ENCODE assay signal across 2 cellular contexts in the genomic region with DNA sequence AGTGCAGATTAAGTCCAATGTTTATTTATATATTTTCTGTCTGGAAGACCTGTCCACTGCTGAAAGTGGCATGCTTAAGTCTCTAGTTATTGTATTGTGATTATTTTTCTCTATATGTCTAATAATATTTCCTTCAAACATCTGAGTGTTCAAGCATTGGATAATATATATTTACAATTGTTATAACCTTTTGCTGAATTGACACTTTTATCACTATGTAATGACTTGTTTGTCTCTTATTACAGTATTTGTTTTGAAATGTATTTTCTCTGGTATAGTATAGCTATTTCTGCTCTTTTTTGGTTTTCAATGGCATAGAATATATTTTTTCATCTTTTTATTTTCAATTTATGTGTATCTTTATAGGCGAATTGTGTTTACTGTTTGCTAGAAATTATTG.
TF ChIP-seq lines count a peak whose summit lies in the region.

No MANE protein-coding gene starts in this region.

TF ChIP-seq in A549, 52 proteins besides CTCF, POLR2A, EP300 and RAD21 (continued from another document):
- TF ChIP-seq, protein P1, sequence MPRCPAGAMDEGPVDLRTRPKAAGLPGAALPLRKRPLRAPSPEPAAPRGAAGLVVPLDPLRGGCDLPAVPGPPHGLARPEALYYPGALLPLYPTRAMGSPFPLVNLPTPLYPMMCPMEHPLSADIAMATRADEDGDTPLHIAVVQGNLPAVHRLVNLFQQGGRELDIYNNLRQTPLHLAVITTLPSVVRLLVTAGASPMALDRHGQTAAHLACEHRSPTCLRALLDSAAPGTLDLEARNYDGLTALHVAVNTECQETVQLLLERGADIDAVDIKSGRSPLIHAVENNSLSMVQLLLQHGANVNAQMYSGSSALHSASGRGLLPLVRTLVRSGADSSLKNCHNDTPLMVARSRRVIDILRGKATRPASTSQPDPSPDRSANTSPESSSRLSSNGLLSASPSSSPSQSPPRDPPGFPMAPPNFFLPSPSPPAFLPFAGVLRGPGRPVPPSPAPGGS (IDR thresholded peaks at IDR 0.05): no peak

TF ChIP-seq in K562, 482 proteins besides CTCF, POLR2A, EP300 and RAD21 (continued from another document):
- TF ChIP-seq CTCFL (IDR thresholded peaks at IDR 0.05; ENCODE audit: borderline replicate concordance, insufficient read depth, low read depth, low read length, poor library complexity, severe bottlenecking) (no peak), RBM22 (IDR thresholded peaks at IDR 0.05; ENCODE audit: low read depth, low read length, poor library complexity, severe bottlenecking) (no peak), C11orf30 (IDR thresholded peaks at IDR 0.05; ENCODE audit: low read depth) (peak; percentile 55; the same call in 1 of the 2 replicates), ZKSCAN8 (CRISPR knock-in tag; IDR thresholded peaks at IDR 0.05) (no peak), MAFF (IDR thresholded peaks at IDR 0.05; ENCODE audit: low read length) (peak; percentile 34; the same call in 1 of the 2 replicates)
